In genomic region chr2:129347486-129348217, GRCh38 we compare ENCODE assay signal across 11 cellular contexts.
A peak's percentile ranks its signal among the peaks of the same experiment; 100 is the strongest.
DNase-seq lines count a peak whose midpoint lies in the region; ATAC-seq lines count a peak whose summit lies in the region.
"Had no signal": no experiment of that assay in that cellular context is flagged by ENCODE, and none has a peak within 500 bp of the region (broad histone marks: within the 10 kb centered on the region; RNA-seq: fewer than 3 reads in every experiment).

No MANE protein-coding gene starts in this region.

- no peak overlapping the region for H3K27ac Mint-ChIP-seq in stimulated activated naive B cell treated with anti-CD40 and anti-IgM and Interleukin-4, amounts not matched to agents 10 μg/mL and 1 μg/mL and 100 μg/mL, for 72 hours
- H3K27ac Mint-ChIP-seq: activated naive CD4-positive, alpha-beta T cell treated with anti-CD3 and anti-CD28 coated beads, Interleukin-2, amount 50 U/mL, for 72 hours; T-helper 2 cell treated with Interferon-gamma antibody and Interleukin-4, amounts not matched to agents 5 μg/mL and 100 μg/mL, for 36 hours had no signal

- peaks cover 12 to 20% of the 10 kb centered on the region in 2 donors for H3K27me3 Mint-ChIP-seq in stimulated activated naive B cell treated with anti-CD40 and anti-IgM and Interleukin-4, amounts not matched to agents 10 μg/mL and 1 μg/mL and 100 μg/mL, for 72 hours

- peaks cover 0 to 4% of the 10 kb centered on the region in 2 donors for H3K9me3 Mint-ChIP-seq in stimulated activated naive B cell treated with anti-CD40 and anti-IgM and Interleukin-4, amounts not matched to agents 10 μg/mL and 1 μg/mL and 100 μg/mL, for 72 hours
- H3K9me3 Mint-ChIP-seq: activated naive CD4-positive, alpha-beta T cell treated with anti-CD3 and anti-CD28 coated beads, Interleukin-2, amount 50 U/mL, for 72 hours; T-helper 2 cell treated with Interferon-gamma antibody and Interleukin-4, amounts not matched to agents 5 μg/mL and 100 μg/mL, for 36 hours had no signal

- H3K36me3 Mint-ChIP-seq in stimulated activated naive B cell treated with anti-CD40 and anti-IgM and Interleukin-4, amounts not matched to agents 10 μg/mL and 1 μg/mL and 100 μg/mL, for 72 hours, result no peaks in the 10 kb centered on the region
- H3K36me3 Mint-ChIP-seq: activated naive CD4-positive, alpha-beta T cell treated with anti-CD3 and anti-CD28 coated beads, Interleukin-2, amount 50 U/mL, for 72 hours had no signal

- H3K4me3 Mint-ChIP-seq in stimulated activated naive B cell treated with anti-CD40 and anti-IgM and Interleukin-4, amounts not matched to agents 10 μg/mL and 1 μg/mL and 100 μg/mL, for 72 hours, result peak overlapping the region; percentile 10 to 33
- H3K4me3 Mint-ChIP-seq: T-helper 2 cell treated with Interferon-gamma antibody and Interleukin-4, amounts not matched to agents 5 μg/mL and 100 μg/mL, for 36 hours had no signal

- DNase-seq in stimulated activated naive B cell treated with anti-CD40 and anti-IgM and Interleukin-4, amounts not matched to agents 10 μg/mL and 1 μg/mL and 100 μg/mL, for 72 hours, result peak; percentile 49
- no peak for DNase-seq in NOMO-1 (lab: John Stamatoyannopoulos, UW; ENCODE audit: unreplicated experiment in 2 of 2)
- no peak for DNase-seq in stimulated activated CD8-positive, alpha-beta memory T cell treated with anti-CD3 and anti-CD28 coated beads, Interleukin-4, amount 100 ng/mL, for 48 hours
- no peak for DNase-seq in NCI-H1048 (lab: John Stamatoyannopoulos, UW)
- DNase-seq: left lung, NCI-H146 had no signal

- H3K4me1 Mint-ChIP-seq in stimulated activated naive B cell treated with anti-CD40 and anti-IgM and Interleukin-4, amounts not matched to agents 10 μg/mL and 1 μg/mL and 100 μg/mL, for 72 hours, result peaks cover 8 to 10% of the 10 kb centered on the region in 2 donors

- ATAC-seq in GM19043 (IDR thresholded peaks at IDR 0.05; ENCODE audit: low read depth, unreplicated experiment) (peak; percentile 99), HG02642 (IDR thresholded peaks at IDR 0.05; ENCODE audit: poor library complexity, unreplicated experiment) (peak; percentile 99), HG03571 (IDR thresholded peaks at IDR 0.05; ENCODE audit: unreplicated experiment) (peak; percentile 99)
- ATAC-seq in stimulated activated naive B cell treated with anti-CD40 and anti-IgM and Interleukin-4, amounts not matched to agents 10 μg/mL and 1 μg/mL and 100 μg/mL, for 72 hours (replicated peaks), result peak; percentile 99
- ATAC-seq: activated naive CD4-positive, alpha-beta T cell treated with anti-CD3 and anti-CD28 coated beads, Interleukin-2, amount 50 U/mL, for 72 hours; left lung had no signal
